8 cellular contexts compared by ENCODE assay signal in genomic region chr9:111896942-111897830, GRCh38. TPM values are rescaled to one million over a fixed set of nuclear protein-coding genes. Genes with fewer than 3 reads are reported as not detected.
DNase-seq lines count a peak whose midpoint lies in the region; ATAC-seq and TF ChIP-seq lines count a peak whose summit lies in the region.

No MANE protein-coding gene starts in this region.

- TF ChIP-seq POLR2A in Peyer's patch (IDR thresholded peaks at IDR 0.05), result no peak
- no peak for TF ChIP-seq POLR2A in adrenal gland (IDR thresholded peaks at IDR 0.05)

- intact Hi-C loops in adrenal gland (cut with DNase I) (loop anchor here in 1 of 2 donors (10.0 kb wide), 2 partner anchors 62 to 132 kb away; no protein-coding TSS in a partner anchor), right cardiac atrium (cut with DNase I) (loop anchor here in 2 of 4 donors (10.0 kb wide), 2 partner anchors 168 to 178 kb away; no protein-coding TSS in a partner anchor)

- peak overlapping the region; percentile 91 to 98 (median 94) for H3K4me3 ChIP-seq in Peyer's patch
- peak overlapping the region; percentile 88 to 96 (median 91) for H3K4me3 ChIP-seq in adrenal gland
- H3K4me3 ChIP-seq in right cardiac atrium (ENCODE audit: low read length), result peak overlapping the region; percentile 74

- ATAC-seq in GM19023 (IDR thresholded peaks at IDR 0.05; ENCODE audit: unreplicated experiment) (peak; percentile 51), HG03135 (IDR thresholded peaks at IDR 0.05; ENCODE audit: unreplicated experiment) (peak; percentile 36), right cardiac atrium (peak; percentile 78 to 80), GM18519 (IDR thresholded peaks at IDR 0.05; ENCODE audit: low FRiP score, unreplicated experiment) (no peak)

- no peaks in the 10 kb centered on the region for H3K9me3 ChIP-seq in Peyer's patch
- no peaks in the 10 kb centered on the region for H3K9me3 ChIP-seq in adrenal gland (replicated peaks in 1 of 3)
- H3K9me3 ChIP-seq in right cardiac atrium (ENCODE audit: control insufficient read depth, low read length), result no peaks in the 10 kb centered on the region

- WGBS in adrenal gland, 4 donors, result 0 to 1% (median 0%) methylated on average over 12 to 73 of the region's 73 CpGs
- under 1% methylated on average over 73 of the region's 73 CpGs for WGBS in right cardiac atrium

- DNase-seq in C1 segment of cervical spinal cord (lab: John Stamatoyannopoulos, UW) (peak in 13 of 14 donors; percentile 29 to 88 (median 78)), Peyer's patch (peak; percentile 64 to 83 (median 79)), adrenal gland (peak; percentile 47 to 72 (median 58)), right cardiac atrium (peak; percentile 66 to 89 (median 84)), retina (peak; percentile 89)

- H3K4me1 ChIP-seq in Peyer's patch (peaks cover 0 to 35% (median 16%) of the 10 kb centered on the region in 4 donors), adrenal gland (replicated peaks in 1 of 2) (peaks cover 29 to 49% of the 10 kb centered on the region in 2 donors), right cardiac atrium (ENCODE audit: control insufficient read depth, insufficient read depth, low read length) (peaks cover 5% of the 10 kb centered on the region)

- H3K27me3 ChIP-seq in Peyer's patch, result no peaks in the 10 kb centered on the region
- H3K27me3 ChIP-seq in adrenal gland, result no peaks in the 10 kb centered on the region
- no peaks in the 10 kb centered on the region for H3K27me3 ChIP-seq in right cardiac atrium (ENCODE audit: control insufficient read depth, insufficient read depth)

- H3K27ac ChIP-seq in Peyer's patch (peak overlapping the region; percentile 93 to 99 (median 96)), adrenal gland (peak overlapping the region; percentile 80 to 96 (median 94)), right cardiac atrium (ENCODE audit: low read length) (peak overlapping the region; percentile 84)

- TF ChIP-seq CTCF in Peyer's patch (IDR thresholded peaks at IDR 0.05) (peak in 1 of 6 experiments; percentile 13), adrenal gland (IDR thresholded peaks at IDR 0.05) (no peak)

- H3K36me3 ChIP-seq in Peyer's patch, result no peaks in the 10 kb centered on the region
- no peaks in the 10 kb centered on the region for H3K36me3 ChIP-seq in adrenal gland (replicated peaks in 1 of 2)

RNA-seq across cellular contexts. Expression of gene UGCG, which starts 0.6 kb away (rescaled TPM):
- total RNA-seq in Peyer's patch, result 10 to 100 TPM; 35.6 to 68.5 (median 61.4) TPM
- 100 to 1,000 TPM in 3 of 8 donors, 10 to 100 TPM in 5; 41.4 to 139 (median 84.0) TPM for total RNA-seq in adrenal gland
- 10 to 100 TPM; 48.7 to 95.9 (median 68.9) TPM for polyA plus RNA-seq in adrenal gland
- total RNA-seq in right cardiac atrium, result 10 to 100 TPM in 2 of 4 donors, 1 to 10 TPM in 2; 7.1 to 13.1 (median 10.1) TPM
- 7.4 TPM for polyA plus RNA-seq in right cardiac atrium
